19 cellular contexts compared by ENCODE assay signal in the genomic region with DNA sequence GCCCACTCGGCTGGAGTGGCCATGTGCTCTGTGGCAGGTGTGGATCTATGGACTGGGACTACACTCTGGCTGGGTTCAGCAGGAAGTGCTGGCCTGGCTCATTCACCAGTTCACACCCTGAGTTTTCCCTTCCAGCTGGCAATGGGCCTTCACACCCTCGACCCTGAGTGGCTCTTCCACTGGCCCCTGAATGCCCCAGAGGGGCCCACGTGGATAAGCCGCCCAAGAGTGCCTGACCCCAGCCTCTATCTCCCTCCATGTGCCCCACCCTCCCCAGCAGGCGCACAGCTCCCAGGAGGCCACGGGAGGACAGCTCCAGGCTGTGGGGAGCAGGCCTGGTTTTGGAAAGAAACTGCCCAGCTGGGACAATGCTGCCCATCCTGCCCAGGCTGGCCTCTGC.
A peak's percentile ranks its signal among the peaks of the same experiment; 100 is the strongest.
DNase-seq lines count a peak whose midpoint lies in the region; ATAC-seq and TF ChIP-seq lines count a peak whose summit lies in the region.
"Had no signal": no experiment of that assay in that cellular context is flagged by ENCODE, and none has a peak within 500 bp of the region (broad histone marks: within the 10 kb centered on the region; RNA-seq: fewer than 3 reads in every experiment).

No MANE protein-coding gene starts in this region.

- no peak for DNase-seq in activated naive CD4-positive, alpha-beta T cell treated with anti-CD3 and anti-CD28 coated beads, Interleukin-2, amount 10 ng/mL, durations not matched to agents 7 days and 5 days
- DNase-seq in activated naive CD4-positive, alpha-beta T cell treated with anti-CD3 and anti-CD28 coated beads, Interleukin-2, amount 50 U/mL, for 16 hours: no peak
- DNase-seq in RWPE1 (ENCODE audit: low spot score) (no peak), lower lobe of right lung (no peak), upper lobe of right lung (no peak), coronary artery (ENCODE audit: low spot score) (no peak)
- DNase-seq: AML-193, NCI-H1105 treated with DMSO at 0.1 percent for 48 hours, NCI-H2029 treated with DMSO at 0.1 percent for 48 hours, NCI-H226, NCI-H510A treated with DMSO at 0.1 percent for 48 hours, NCI-H82, OCI-M1, SHP77 treated with DMSO at 0.1 percent for 48 hours had no signal

- TF ChIP-seq CTCF in RWPE1 (conservative IDR thresholded peaks at IDR 0.05; ENCODE audit: low read depth): no peak
- TF ChIP-seq CTCF in lower lobe of right lung (IDR thresholded peaks at IDR 0.05): no peak
- no peak for TF ChIP-seq CTCF in upper lobe of right lung (IDR thresholded peaks at IDR 0.05)
- no peak for TF ChIP-seq CTCF in coronary artery (IDR thresholded peaks at IDR 0.05)

- H3K27ac ChIP-seq in RWPE1: peak overlapping the region; percentile 81
- no peak overlapping the region for H3K27ac ChIP-seq in lower lobe of right lung
- H3K27ac ChIP-seq in upper lobe of right lung: no peak overlapping the region
- no peak overlapping the region for H3K27ac ChIP-seq in coronary artery
- H3K27ac ChIP-seq: KMS-11, SK-N-MC had no signal

- H3K27ac Mint-ChIP-seq in activated naive CD4-positive, alpha-beta T cell treated with anti-CD3 and anti-CD28 coated beads, Interleukin-2, amount 10 ng/mL, durations not matched to agents 7 days and 5 days: peak overlapping the region; percentile 28
- H3K27ac Mint-ChIP-seq: CD14-positive monocyte, GM23338 had no signal

- no peaks in the 10 kb centered on the region for H3K9me3 ChIP-seq in lower lobe of right lung
- no peaks in the 10 kb centered on the region for H3K9me3 ChIP-seq in upper lobe of right lung

- H3K27me3 ChIP-seq in lower lobe of right lung (ENCODE audit: low read depth) (peaks cover 3% of the 10 kb centered on the region), upper lobe of right lung (peaks cover 4% of the 10 kb centered on the region)

- intact Hi-C loops in lower lobe of right lung (cut with DNase I) (no loop called here), upper lobe of right lung (cut with DNase I) (loop anchor here (10.0 kb wide), 1 partner anchor 511 kb away; a partner anchor contains a TSS)

- H3K9me3 Mint-ChIP-seq in activated naive CD4-positive, alpha-beta T cell treated with anti-CD3 and anti-CD28 coated beads, Interleukin-2, amount 10 ng/mL, durations not matched to agents 7 days and 5 days: no peaks in the 10 kb centered on the region
- H3K9me3 Mint-ChIP-seq: GM23338 had no signal

- H3K27me3 Mint-ChIP-seq in activated naive CD4-positive, alpha-beta T cell treated with anti-CD3 and anti-CD28 coated beads, Interleukin-2, amount 10 ng/mL, durations not matched to agents 7 days and 5 days: peaks cover 5% of the 10 kb centered on the region

- H3K4me1 ChIP-seq in lower lobe of right lung (no peaks in the 10 kb centered on the region), upper lobe of right lung (no peaks in the 10 kb centered on the region)

- H3K36me3 ChIP-seq in lower lobe of right lung (no peaks in the 10 kb centered on the region), upper lobe of right lung (no peaks in the 10 kb centered on the region)

- POLR2A ChIA-PET in RWPE1 (lab: Yijun Ruan, JAX; ENCODE audit: low non-redundant PET): no interaction called here

- CTCF ChIA-PET in activated naive CD4-positive, alpha-beta T cell treated with anti-CD3 and anti-CD28 coated beads, Interleukin-2, amount 10 ng/mL, durations not matched to agents 7 days and 5 days (lab: Charles Lee): interaction anchor here (1.7 kb wide), 1 partner anchor 15 kb away, joined by 4 read pairs; no protein-coding TSS in a partner anchor
- CTCF ChIA-PET in RWPE1 (lab: Yijun Ruan, JAX): no interaction called here

- H3K4me3 Mint-ChIP-seq in activated naive CD4-positive, alpha-beta T cell treated with anti-CD3 and anti-CD28 coated beads, Interleukin-2, amount 10 ng/mL, durations not matched to agents 7 days and 5 days: no peak overlapping the region
- H3K4me3 Mint-ChIP-seq: CD14-positive monocyte, GM23338 had no signal

- H3K4me1 Mint-ChIP-seq in activated naive CD4-positive, alpha-beta T cell treated with anti-CD3 and anti-CD28 coated beads, Interleukin-2, amount 10 ng/mL, durations not matched to agents 7 days and 5 days: peaks cover 9% of the 10 kb centered on the region
- H3K4me1 Mint-ChIP-seq: CD14-positive monocyte had no signal

- TF ChIP-seq POLR2A in GM18505 (IDR thresholded peaks at IDR 0.05; ENCODE audit: borderline replicate concordance, extremely low read depth, insufficient read depth, insufficient read length): no peak

- no peaks in the 10 kb centered on the region for H3K36me3 Mint-ChIP-seq in activated naive CD4-positive, alpha-beta T cell treated with anti-CD3 and anti-CD28 coated beads, Interleukin-2, amount 10 ng/mL, durations not matched to agents 7 days and 5 days
- H3K36me3 Mint-ChIP-seq: CD14-positive monocyte had no signal

- no peak overlapping the region for H3K4me3 ChIP-seq in lower lobe of right lung
- H3K4me3 ChIP-seq in upper lobe of right lung: no peak overlapping the region
- H3K4me3 ChIP-seq in coronary artery: no peak overlapping the region
- H3K4me3 ChIP-seq: GM23338, SK-N-MC had no signal

- ATAC-seq in lower lobe of right lung (peak; percentile 13 to 31), upper lobe of right lung (peak; percentile 42), GM18505 (IDR thresholded peaks at IDR 0.05; ENCODE audit: unreplicated experiment) (no peak)
